In the genomic region with DNA sequence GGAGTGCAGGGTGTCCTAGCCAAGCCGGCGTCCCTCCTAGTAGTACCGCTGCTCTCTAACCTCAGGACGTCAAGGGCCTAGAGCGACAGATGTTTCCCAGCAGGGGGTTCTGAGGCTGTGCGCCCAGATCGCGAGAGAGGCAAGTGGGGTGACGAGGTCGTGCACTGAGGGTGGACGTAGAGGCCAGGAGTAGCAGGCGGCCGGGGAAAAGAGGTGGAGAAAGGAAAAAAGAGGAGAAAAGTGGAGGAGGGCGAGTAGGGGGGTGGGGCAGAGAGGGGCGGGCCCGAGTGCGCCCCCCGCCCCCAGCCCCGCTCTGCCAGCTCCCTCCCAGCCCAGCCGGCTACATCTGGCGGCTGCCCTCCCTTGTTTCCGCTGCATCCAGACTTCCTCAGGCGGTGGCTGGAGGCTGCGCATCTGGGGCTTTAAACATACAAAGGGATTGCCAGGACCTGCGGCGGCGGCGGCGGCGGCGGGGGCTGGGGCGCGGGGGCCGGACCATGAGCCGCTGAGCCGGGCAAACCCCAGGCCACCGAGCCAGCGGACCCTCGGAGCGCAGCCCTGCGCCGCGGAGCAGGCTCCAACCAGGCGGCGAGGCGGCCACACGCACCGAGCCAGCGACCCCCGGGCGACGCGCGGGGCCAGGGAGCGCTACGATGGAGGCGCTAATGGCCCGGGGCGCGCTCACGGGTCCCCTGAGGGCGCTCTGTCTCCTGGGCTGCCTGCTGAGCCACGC, we compare ENCODE assay signal across 8 cellular contexts. TPM values are rescaled to one million over a fixed set of nuclear protein-coding genes. Genes with fewer than 3 reads are reported as not detected.
DNase-seq lines count a peak whose midpoint lies in the region; ATAC-seq, FAIRE-seq and TF ChIP-seq lines count a peak whose summit lies in the region.

Gene MMP2, plus strand, starts transcription at position 372 of the 733 bp plus-strand sequence. Its CDS starts 282 bp downstream, at position 654.

- H4K5ac ChIP-seq in IMR-90 (ENCODE audit: low read depth, low read length): peak within 1 kb of the TSS; percentile 66

- peak within 1 kb of the TSS; percentile 89 for H4K91ac ChIP-seq in IMR-90 (ENCODE audit: insufficient read depth, low read depth, low read length)

- peak within 1 kb of the TSS; percentile 87 for H3K18ac ChIP-seq in IMR-90 (ENCODE audit: low read depth, low read length)

- peak within 1 kb of the TSS; percentile 76 for H3K9ac ChIP-seq in IMR-90 (ENCODE audit: low read depth, low read length)

- peaks cover 16% of the 10 kb centered on the region for H3K9me1 ChIP-seq in IMR-90 (ENCODE audit: insufficient read depth, low read length)

- H2AFZ ChIP-seq in IMR-90 (replicated peaks; ENCODE audit: low read length, poor library complexity): peak within 1 kb of the TSS; percentile 91

- no peak for TF ChIP-seq CTCF in IMR-90 (conservative IDR thresholded peaks at IDR 0.05; ENCODE audit: low read depth, low read length)
- no peak for TF ChIP-seq CTCF in body of pancreas (IDR thresholded peaks at IDR 0.05)

- H2BK5ac ChIP-seq in IMR-90 (ENCODE audit: low read depth, low read length, poor library complexity, severe bottlenecking): peak within 1 kb of the TSS; percentile 51

- peak within 1 kb of the TSS; percentile 81 for H3K4me2 ChIP-seq in IMR-90 (ENCODE audit: low read depth, low read length)

- DNase-seq in IMR-90 (peak; percentile 79), body of pancreas (peak in 2 of 4 donors; percentile 43 to 45), small intestine (no peak), kidney glomerular epithelial cell (lab: John Stamatoyannopoulos, UW) (no peak)
- no peak for DNase-seq in NK-92 treated with Interleukin-12 subunit alpha and Interleukin-12 subunit beta, amount 100 ng/mL, for 24 hours (lab: John Stamatoyannopoulos, UW)
- DNase-seq in activated CD4-positive, alpha-beta T cell treated with anti-CD3 and anti-CD28 coated beads for 4 hours: no peak

- H4K8ac ChIP-seq in IMR-90 (ENCODE audit: low read depth in 2 of 2, low read length in 2 of 2): peak within 1 kb of the TSS; percentile 85 to 86

- H3K27me3 ChIP-seq in IMR-90 (ENCODE audit: control insufficient read depth, insufficient read depth, low read length) (no peaks in the 10 kb centered on the region), body of pancreas (peaks cover 0 to 21% of the 10 kb centered on the region in 2 donors), small intestine (ENCODE audit: control insufficient read depth in 2 of 2, insufficient read depth in 2 of 2, low read length in 2 of 2) (peaks cover 4 to 7% of the 10 kb centered on the region in 2 donors)

- BruUV-seq in IMR-90 (replicated peaks; lab: Mats Ljungman, UMichigan): TSS peak; percentile 95

- H3K27ac ChIP-seq in IMR-90 (ENCODE audit: insufficient read depth, low read length): peak within 1 kb of the TSS; percentile 85
- peak within 1 kb of the TSS in 2 of 4 donors; percentile 0 to 44 for H3K27ac ChIP-seq in body of pancreas
- peak within 1 kb of the TSS in 1 of 2 donors; percentile 94 for H3K27ac ChIP-seq in small intestine (ENCODE audit: low read depth in 1 of 2, low read length in 1 of 2)

- POLR2A ChIA-PET in IMR-90 (lab: Charles Lee; ENCODE audit: unreplicated experiment): interaction anchor here (0.5 to 0.6 kb wide), 3 partner anchors 8 to 163 kb away, joined by 3 to 4 read pairs (median 4); no protein-coding TSS in a partner anchor

- H3K56ac ChIP-seq in IMR-90 (ENCODE audit: extremely low read depth, insufficient read depth, low read length): peak within 1 kb of the TSS; percentile 90

- in situ Hi-C loops in IMR-90 (cut with MboI; ENCODE audit: low sequenced_read_pairs): loop anchor here (25.0 kb wide), 1 partner anchor 883 kb away; no protein-coding TSS in a partner anchor

- peak within 1 kb of the TSS; percentile 67; the same call in 2 of the 3 replicates for H2BK15ac ChIP-seq in IMR-90 (ENCODE audit: low read depth, low read length)

- peak within 1 kb of the TSS; percentile 89 for H2BK20ac ChIP-seq in IMR-90 (ENCODE audit: low read depth, low read length)

- ATAC-seq in IMR-90 (ENCODE audit: low read depth) (peak; percentile 69), body of pancreas (peak; percentile 40), HG03354 (IDR thresholded peaks at IDR 0.05; ENCODE audit: poor library complexity, severe bottlenecking, unreplicated experiment) (no peak)

- peak within 1 kb of the TSS; percentile 92 for H3K14ac ChIP-seq in IMR-90 (replicated peaks; ENCODE audit: low read depth, low read length)

- TF ChIP-seq RAD21 in IMR-90 (IDR thresholded peaks at IDR 0.05; ENCODE audit: low read length): no peak

- H3K79me1 ChIP-seq in IMR-90 (ENCODE audit: low read depth in 1 of 2, low read length in 2 of 2): peaks cover 34 to 44% of the 10 kb centered on the region in 2 experiments

- CTCF ChIA-PET in IMR-90 (lab: Yijun Ruan, JAX): no interaction called here

- peak within 1 kb of the TSS; percentile 94 for H2AK5ac ChIP-seq in IMR-90 (ENCODE audit: low read depth, low read length)

- FAIRE-seq in small intestine (lab: Jason Lieb, UNC): no peak

- H3K23ac ChIP-seq in IMR-90 (ENCODE audit: low read depth, low read length): peak within 1 kb of the TSS; percentile 96

- peaks cover 23% of the 10 kb centered on the region; the same call in 1 of the 2 replicates for H4K20me1 ChIP-seq in IMR-90 (ENCODE audit: insufficient read depth, low read length)

- intact Hi-C loops in IMR-90 (cut with micrococcal nuclease) (no loop called here), body of pancreas (cut with DNase I) (no loop called here)

- H3K4me1 ChIP-seq in IMR-90 (ENCODE audit: control insufficient read depth, insufficient read depth, low read length) (peaks cover 9% of the 10 kb centered on the region), body of pancreas (peaks cover 22% of the 10 kb centered on the region), small intestine (ENCODE audit: control insufficient read depth in 2 of 2, insufficient read depth in 1 of 2, low read depth in 1 of 2, low read length in 1 of 2) (no peaks in the 10 kb centered on the region)

- H2AK9ac ChIP-seq in IMR-90 (replicated peaks; ENCODE audit: low read depth, low read length, poor library complexity): peak within 1 kb of the TSS; percentile 98

- peak within 1 kb of the TSS; percentile 97 for H3K4ac ChIP-seq in IMR-90 (ENCODE audit: low read depth, low read length)

- TF ChIP-seq POLR2A in IMR-90 (IDR thresholded peaks at IDR 0.05; ENCODE audit: low read depth, low read length) (peak; percentile 43), body of pancreas (IDR thresholded peaks at IDR 0.05) (no peak)

- H3K9me3 ChIP-seq in IMR-90 (ENCODE audit: control insufficient read depth, insufficient read depth, low read length) (no peaks in the 10 kb centered on the region), body of pancreas (no peaks in the 10 kb centered on the region), iPS-18c (ENCODE audit: control insufficient read depth, insufficient read depth, low read length) (no peaks in the 10 kb centered on the region), small intestine (ENCODE audit: control insufficient read depth, low read depth) (no peaks in the 10 kb centered on the region)

- dilution Hi-C loops in IMR-90 (cut with HindIII; ENCODE audit: low sequenced_read_pairs, unreplicated experiment): no loop called here

- 4% methylated on average over 25 of the region's 63 CpGs; no CpG with 5 or more reads in 1 of the 2 experiments for WGBS in IMR-90 (ENCODE audit: extremely low coverage in 2 of 2, insufficient read length in 1 of 2), 2 experiments
- 2 to 9% methylated on average over 21 to 61 of the region's 63 CpGs for WGBS in body of pancreas, 2 donors
- WGBS in small intestine, 3 donors: 2 to 7% (median 5%) methylated on average over 47 to 63 of the region's 63 CpGs

- H3K4me3 ChIP-seq in IMR-90 (ENCODE audit: insufficient read depth, low read depth, low read length) (peak within 1 kb of the TSS; percentile 85), body of pancreas (no peak within 1 kb of the TSS), iPS-18c (ENCODE audit: insufficient read depth, low read depth, low read length) (peak within 1 kb of the TSS; percentile 62), small intestine (ENCODE audit: low read depth in 1 of 2, low read length in 2 of 2) (peak within 1 kb of the TSS in 1 of 2 donors; percentile 51)

- peaks cover 17% of the 10 kb centered on the region for H3K36me3 ChIP-seq in IMR-90 (ENCODE audit: control insufficient read depth, insufficient read depth, low read length)
- no peaks in the 10 kb centered on the region for H3K36me3 ChIP-seq in body of pancreas (replicated peaks in 1 of 2; ENCODE audit: insufficient read depth in 1 of 2, low read depth in 2 of 2)
- no peaks in the 10 kb centered on the region for H3K36me3 ChIP-seq in small intestine (ENCODE audit: control insufficient read depth in 2 of 2, insufficient read depth in 2 of 2, low read length in 2 of 2)

- peak within 1 kb of the TSS; percentile 91 for H2BK120ac ChIP-seq in IMR-90 (ENCODE audit: low read depth, low read length)

TF ChIP-seq in IMR-90, 13 proteins besides CTCF, POLR2A, EP300 and RAD21 (continues in another document):
- TF ChIP-seq FOS (IDR thresholded peaks at IDR 0.05; ENCODE audit: low read depth, low read length): no peak
- TF ChIP-seq ELK1 (IDR thresholded peaks at IDR 0.05; ENCODE audit: borderline replicate concordance, low read depth, low read length): no peak
- TF ChIP-seq CEBPB (IDR thresholded peaks at IDR 0.05; ENCODE audit: low read depth, low read length): no peak
- TF ChIP-seq NFE2L2 (IDR thresholded peaks at IDR 0.05; ENCODE audit: low read depth, low read length): no peak
- no peak for TF ChIP-seq CHD1 (IDR thresholded peaks at IDR 0.05; ENCODE audit: low read depth, low read length)
- no peak for TF ChIP-seq SMC3 (IDR thresholded peaks at IDR 0.05; ENCODE audit: low read depth, low read length)
- TF ChIP-seq BHLHE40 (IDR thresholded peaks at IDR 0.05; ENCODE audit: low read depth, low read length): no peak

RNA-seq across cellular contexts. Expression of gene MMP2, which starts in this region (rescaled TPM):
- total RNA-seq in IMR-90 (2012; rRNA removed) (164 and 240 TPM in 2 replicates), body of pancreas (10 to 100 TPM; 58.7 to 76.0 TPM)
- polyA plus RNA-seq in IMR-90 (2012; rRNA removed) (567 and 574 TPM in 2 replicates), small intestine (10 to 100 TPM in 2 of 3 donors, 1 to 10 TPM in 1; 1.6 to 97.2 (median 16.5) TPM)
- polyA plus RNA-seq in IMR-90 (2012; cell fraction: cytosol; rRNA removed): 665 and 744 TPM in 2 replicates
- 209 and 252 TPM in 2 replicates for polyA plus RNA-seq in IMR-90 (2012; cell fraction: nucleus; rRNA removed; ENCODE audit: low replicate concordance)

Comparison
In these comparisons a context has a peak if more than half of its experiments do, and no peak if none do; other contexts are left out.
1. H3K4me3 ChIP-seq: peak in IMR-90 (single experiment) and iPS-18c (single experiment); none in body of pancreas (0 of 2).